Comparison of ENCODE assay signal across 23 cellular contexts in the genomic region with DNA sequence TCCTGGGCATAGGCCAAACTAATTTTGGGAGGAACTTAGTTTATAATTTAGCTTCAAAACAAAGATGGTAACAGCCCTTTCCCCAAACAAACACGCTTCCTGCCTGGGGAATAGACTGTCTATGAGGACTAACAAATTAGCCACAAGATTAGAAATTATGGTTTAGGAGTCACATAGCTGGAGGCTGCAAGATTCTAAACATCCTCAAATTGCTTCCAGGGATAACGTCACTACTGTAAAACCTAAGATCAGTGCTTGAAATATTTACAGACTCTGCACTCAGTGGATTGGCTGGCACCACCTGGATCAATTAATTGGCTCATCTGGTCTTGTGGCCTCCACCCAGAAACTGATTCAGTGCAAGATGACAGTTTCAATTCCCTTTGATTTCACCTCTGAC.
A peak's percentile ranks its signal among the peaks of the same experiment; 100 is the strongest.
DNase-seq lines count a peak whose midpoint lies in the region; ATAC-seq, FAIRE-seq and TF ChIP-seq lines count a peak whose summit lies in the region.
"Had no signal": no experiment of that assay in that cellular context is flagged by ENCODE, and none has a peak within 500 bp of the region (broad histone marks: within the 10 kb centered on the region; RNA-seq: fewer than 3 reads in every experiment).

No MANE protein-coding gene starts in this region.

- no peak for FAIRE-seq in GM12891 (lab: Jason Lieb, UNC)
- FAIRE-seq: A204.1, K562 had no signal

- no peak for TF ChIP-seq POLR2A in GM12891 (IDR thresholded peaks at IDR 0.05; ENCODE audit: low read depth, low read length)

- ATAC-seq in HG03442 (IDR thresholded peaks at IDR 0.05; ENCODE audit: unreplicated experiment) (no peak), HG03196 (IDR thresholded peaks at IDR 0.05; ENCODE audit: unreplicated experiment) (no peak)
- ATAC-seq: HCT116, K562 had no signal

- DNase-seq in GM12891 (ENCODE audit: insufficient read length, low spot score): no peak
- DNase-seq in M059J (ENCODE audit: low read depth): peak; percentile 65
- DNase-seq in fibroblast of peridontal ligament (ENCODE audit: extremely low read depth): peak; percentile 75
- no peak for DNase-seq in NCI-H2029 (lab: John Stamatoyannopoulos, UW)
- DNase-seq in glomerular visceral epithelial cell (ENCODE audit: extremely low spot score): no peak
- DNase-seq: ACHN; BE2C; C1 segment of cervical spinal cord; CD4-positive, CD25-positive, alpha-beta regulatory T cell; CD8-positive, alpha-beta memory T cell; COR-L47; DMS 273 treated with DMSO at 0.1 percent for 48 hours; DMS53; DND-41; GF-D8; GM23248; H7; Karpas-422 had no signal

TF ChIP-seq in GM12891, 5 proteins besides CTCF, POLR2A, EP300 and RAD21:
- TF ChIP-seq POU2F2 (IDR thresholded peaks at IDR 0.05; ENCODE audit: low read depth, low read length) (no peak), SPI1 (IDR thresholded peaks at IDR 0.05; ENCODE audit: low read depth, low read length) (peak; percentile 29; the same call in 1 of the 2 replicates)

Comparison
In these comparisons a context has a peak if more than half of its experiments do, and no peak if none do; other contexts are left out.
1. DNase-seq: peak in M059J (single experiment) and fibroblast of peridontal ligament (single experiment); none in GM12891 (single experiment), NCI-H2029 (single experiment) and glomerular visceral epithelial cell (single experiment).